Comparison of ENCODE assay signal across 6 cellular contexts in genomic region chr6:137979263-137979662, GRCh38.
A peak's percentile ranks its signal among the peaks of the same experiment; 100 is the strongest.
DNase-seq lines count a peak whose midpoint lies in the region; ATAC-seq and TF ChIP-seq lines count a peak whose summit lies in the region.
"Not testable (repeated sequence)": the region's sequence is repeated elsewhere in the genome, so short reads cannot be mapped to it uniquely, and the experiment has no call there.

No MANE protein-coding gene starts in this region.

- intact Hi-C loops in PC-3 (cut with micrococcal nuclease): not testable (repeated sequence)

- 97% methylated on average over 6 of the region's 6 CpGs for WGBS in hepatocyte (ENCODE audit: low lambda C conversion rate, missing lambda C conversion rate)
- WGBS in trophoblast cell (ENCODE audit: extremely low coverage, insufficient coverage, insufficient read length): no CpG with 5 or more reads among the region's 6 CpGs

- not testable (repeated sequence) for H4K8ac ChIP-seq in trophoblast cell (ENCODE audit: low read depth, low read length)

- DNase-seq in PC-3; RWPE1 (ENCODE audit: low spot score); activated CD4-positive, alpha-beta T cell treated with anti-CD3 and anti-CD28 coated beads, Interleukin-2, amount 10 ng/mL, durations not matched to agents 7 days and 5 days; epithelial cell of prostate (ENCODE audit: low read depth, low spot score); hepatocyte (ENCODE audit: low spot score); trophoblast cell: not testable (repeated sequence)

- H3K36me3 Mint-ChIP-seq in activated CD4-positive, alpha-beta T cell treated with anti-CD3 and anti-CD28 coated beads, Interleukin-2, amount 10 ng/mL, durations not matched to agents 7 days and 5 days (ENCODE audit: low read depth): not testable (repeated sequence)

- not testable (repeated sequence) for H4K91ac ChIP-seq in trophoblast cell (ENCODE audit: low read depth, low read length)

- H3K27me3 ChIP-seq in PC-3 (ENCODE audit: low read length); hepatocyte; trophoblast cell (ENCODE audit: insufficient read depth, low read length): not testable (repeated sequence)

- H4K20me1 ChIP-seq in PC-3 (ENCODE audit: low read length); hepatocyte (ENCODE audit: insufficient read depth, poor library complexity, severe bottlenecking): not testable (repeated sequence)

- not testable (repeated sequence) for H3K4me2 ChIP-seq in PC-3 (ENCODE audit: low read length); hepatocyte; trophoblast cell (ENCODE audit: low read length)

- H3K4me3 ChIP-seq in PC-3 (ENCODE audit: low read length); hepatocyte; trophoblast cell (ENCODE audit: low read depth, low read length): not testable (repeated sequence)

- not testable (repeated sequence) for H2AFZ ChIP-seq in PC-3 (ENCODE audit: low read length); hepatocyte; trophoblast cell (ENCODE audit: insufficient read depth, low read length, poor library complexity)

- H3K79me1 ChIP-seq in trophoblast cell (ENCODE audit: low read length): not testable (repeated sequence)

- not testable (repeated sequence) for H3K18ac ChIP-seq in trophoblast cell (ENCODE audit: low read length)

- H3K27ac ChIP-seq in PC-3 (ENCODE audit: low read length): peak overlapping the region; percentile 58; the same call in 1 of the 2 replicates
- H3K27ac ChIP-seq in RWPE1: peak overlapping the region; percentile 64
- H3K27ac ChIP-seq in epithelial cell of prostate: peak overlapping the region; percentile 66
- peak overlapping the region; percentile 67 for H3K27ac ChIP-seq in hepatocyte
- not testable (repeated sequence) for H3K27ac ChIP-seq in trophoblast cell (ENCODE audit: low read depth, low read length)

- H3K27ac Mint-ChIP-seq in activated CD4-positive, alpha-beta T cell treated with anti-CD3 and anti-CD28 coated beads, Interleukin-2, amount 10 ng/mL, durations not matched to agents 7 days and 5 days: peak overlapping the region; percentile 33

- H3K9me2 ChIP-seq in PC-3 (replicated peaks; ENCODE audit: low read length); hepatocyte (replicated peaks; ENCODE audit: insufficient read depth): not testable (repeated sequence)

- H4K12ac ChIP-seq in trophoblast cell (ENCODE audit: low read depth, low read length): not testable (repeated sequence)

- CTCF ChIA-PET in PC-3 (lab: Charles Lee); RWPE1 (lab: Yijun Ruan, JAX): not testable (repeated sequence)
- CTCF ChIA-PET in activated CD4-positive, alpha-beta T cell treated with anti-CD3 and anti-CD28 coated beads, Interleukin-2, amount 10 ng/mL, durations not matched to agents 7 days and 5 days (lab: Charles Lee): interaction anchor here (1.1 to 2.0 kb wide), 7 partner anchors 10 to 219 kb away, joined by 3 to 10 read pairs (median 5); partner anchors contain the start of gene TNFAIP3

- not testable (repeated sequence) for TF ChIP-seq CTCF in PC-3 (conservative IDR thresholded peaks at IDR 0.05; ENCODE audit: low read depth, low read length); RWPE1 (conservative IDR thresholded peaks at IDR 0.05; ENCODE audit: low read depth); hepatocyte (IDR thresholded peaks at IDR 0.05; ENCODE audit: poor library complexity)

- ATAC-seq in PC-3: not testable (repeated sequence)

- H3K79me2 ChIP-seq in PC-3 (ENCODE audit: low read length); hepatocyte; trophoblast cell (ENCODE audit: control insufficient read depth, insufficient read depth, low read length, poor library complexity): not testable (repeated sequence)

- not testable (repeated sequence) for H3K9me3 Mint-ChIP-seq in activated CD4-positive, alpha-beta T cell treated with anti-CD3 and anti-CD28 coated beads, Interleukin-2, amount 10 ng/mL, durations not matched to agents 7 days and 5 days

- H3K14ac ChIP-seq in trophoblast cell (ENCODE audit: low read length): not testable (repeated sequence)

- H2BK12ac ChIP-seq in trophoblast cell (ENCODE audit: low read length): not testable (repeated sequence)

- not testable (repeated sequence) for H3K27me3 Mint-ChIP-seq in activated CD4-positive, alpha-beta T cell treated with anti-CD3 and anti-CD28 coated beads, Interleukin-2, amount 10 ng/mL, durations not matched to agents 7 days and 5 days

- H3K4ac ChIP-seq in trophoblast cell (ENCODE audit: low read depth, low read length): not testable (repeated sequence)

- H2BK120ac ChIP-seq in trophoblast cell (ENCODE audit: insufficient read depth, low read length, poor library complexity): not testable (repeated sequence)

- not testable (repeated sequence) for H2BK5ac ChIP-seq in trophoblast cell (ENCODE audit: low read depth, low read length, poor library complexity)

- H3F3A ChIP-seq in PC-3 (ENCODE audit: low read length, unreplicated experiment): not testable (repeated sequence)

- H3K9me3 ChIP-seq in PC-3 (ENCODE audit: low read length); hepatocyte (ENCODE audit: low read depth); trophoblast cell (ENCODE audit: insufficient read depth, low read depth, low read length): not testable (repeated sequence)

- H3K23ac ChIP-seq in trophoblast cell (ENCODE audit: low read length): peak overlapping the region; percentile 50

- peaks cover 13% of the 10 kb centered on the region for H3K4me1 ChIP-seq in PC-3 (ENCODE audit: insufficient read depth, low read length)
- not testable (repeated sequence) for H3K4me1 ChIP-seq in hepatocyte (ENCODE audit: insufficient read depth); trophoblast cell (ENCODE audit: control insufficient read depth in 1 of 2, insufficient read depth in 2 of 2, low read length in 2 of 2)

- H3K9ac ChIP-seq in PC-3 (ENCODE audit: low read length): not testable (repeated sequence)
- H3K9ac ChIP-seq in trophoblast cell (ENCODE audit: low read length): peak overlapping the region; percentile 31

- POLR2A ChIA-PET in PC-3 (lab: Charles Lee; ENCODE audit: unreplicated experiment); RWPE1 (lab: Yijun Ruan, JAX; ENCODE audit: low non-redundant PET); activated CD4-positive, alpha-beta T cell treated with anti-CD3 and anti-CD28 coated beads, Interleukin-2, amount 10 ng/mL, durations not matched to agents 7 days and 5 days (lab: Charles Lee): not testable (repeated sequence)

- not testable (repeated sequence) for H3K36me3 ChIP-seq in PC-3 (ENCODE audit: low read depth, low read length); hepatocyte (replicated peaks; ENCODE audit: insufficient read depth, low read depth); trophoblast cell (ENCODE audit: control insufficient read depth in 1 of 2, insufficient read depth in 2 of 2, low read length in 2 of 2)

- H3K4me1 Mint-ChIP-seq in activated CD4-positive, alpha-beta T cell treated with anti-CD3 and anti-CD28 coated beads, Interleukin-2, amount 10 ng/mL, durations not matched to agents 7 days and 5 days: peaks cover 44% of the 10 kb centered on the region

- not testable (repeated sequence) for BruUV-seq in PC-3 (replicated peaks; lab: Mats Ljungman, UMichigan)

- H3K4me3 Mint-ChIP-seq in activated CD4-positive, alpha-beta T cell treated with anti-CD3 and anti-CD28 coated beads, Interleukin-2, amount 10 ng/mL, durations not matched to agents 7 days and 5 days: not testable (repeated sequence)

- not testable (repeated sequence) for H2AK5ac ChIP-seq in trophoblast cell (ENCODE audit: low read length)
